Comparison of ENCODE assay signal across 19 cellular contexts in genomic region chr21:37101384-37101783, GRCh38. TPM values are rescaled to one million over a fixed set of nuclear protein-coding genes. Genes with fewer than 3 reads are reported as not detected.
DNase-seq lines count a peak whose midpoint lies in the region; ATAC-seq and TF ChIP-seq lines count a peak whose summit lies in the region.
"Had no signal": no experiment of that assay in that cellular context is flagged by ENCODE, and none has a peak within 500 bp of the region (broad histone marks: within the 10 kb centered on the region; RNA-seq: fewer than 3 reads in every experiment).

No MANE protein-coding gene starts in this region.

- peaks cover 2% of the 10 kb centered on the region for H3K9me1 ChIP-seq in IMR-90 (ENCODE audit: insufficient read depth, low read length)

- no peak overlapping the region for H3K23ac ChIP-seq in IMR-90 (ENCODE audit: low read depth, low read length)
- H3K23ac ChIP-seq in mesenchymal stem cell (ENCODE audit: low read length in 2 of 2): no peak overlapping the region

- in situ Hi-C loops in IMR-90 (cut with MboI; ENCODE audit: low sequenced_read_pairs) (no loop called here), gastrocnemius medialis (cut with MboI; ENCODE audit: low sequenced_read_pairs in 4 of 4) (no loop called here)

- no peak overlapping the region for H4K8ac ChIP-seq in IMR-90 (ENCODE audit: low read depth in 2 of 2, low read length in 2 of 2)
- H4K8ac ChIP-seq in mesenchymal stem cell (ENCODE audit: low read length): no peak overlapping the region

- no peak overlapping the region for H2BK120ac ChIP-seq in IMR-90 (ENCODE audit: low read depth, low read length)
- no peak overlapping the region for H2BK120ac ChIP-seq in mesenchymal stem cell (ENCODE audit: low read depth, low read length)

- H3K4me3 ChIP-seq in IMR-90 (ENCODE audit: insufficient read depth, low read depth, low read length) (no peak overlapping the region), fibroblast of lung (replicated peaks in 1 of 4; ENCODE audit: control extremely low read depth in 1 of 4, insufficient read depth in 1 of 4, low read depth in 3 of 4, low read length in 4 of 4) (no peak overlapping the region), mesenchymal stem cell (ENCODE audit: insufficient read depth in 1 of 2, low read depth in 1 of 2, low read length in 2 of 2) (no peak overlapping the region), gastrocnemius medialis (no peak overlapping the region)
- H3K4me3 ChIP-seq: PC-9, SJCRH30 had no signal

- H3K18ac ChIP-seq in IMR-90 (ENCODE audit: low read depth, low read length): no peak overlapping the region
- no peak overlapping the region for H3K18ac ChIP-seq in mesenchymal stem cell (ENCODE audit: low read depth in 1 of 2, low read length in 2 of 2)

- H3K4ac ChIP-seq in IMR-90 (ENCODE audit: low read depth, low read length) (no peak overlapping the region), mesenchymal stem cell (ENCODE audit: low read depth in 1 of 2, low read length in 2 of 2) (no peak overlapping the region)

- H4K5ac ChIP-seq in IMR-90 (ENCODE audit: low read depth, low read length): no peak overlapping the region

- DNase-seq in IMR-90 (peak; percentile 36), amniotic epithelial cell (ENCODE audit: low read depth) (peak; percentile 10), fibroblast of lung (ENCODE audit: low read depth in 2 of 2) (peak; percentile 13 to 17), mesenchymal stem cell (peak; percentile 26), T1000 (lab: John Stamatoyannopoulos, UW) (no peak), GM03348 (ENCODE audit: low spot score) (no peak), gastrocnemius medialis (no peak)
- DNase-seq: ACHN, DND-41, KG1, NCI-H1048, NCI-H1436, NCI-H1930, NCI-H345, NCI-H524 treated with DMSO at 0.1 percent for 48 hours, PC-9, SJCRH30 had no signal

- no peak overlapping the region for H4K91ac ChIP-seq in IMR-90 (ENCODE audit: insufficient read depth, low read depth, low read length)
- H4K91ac ChIP-seq in mesenchymal stem cell (ENCODE audit: low read length): no peak overlapping the region

- ATAC-seq in IMR-90 (ENCODE audit: low read depth) (peak; percentile 45; the same call in 1 of the 2 replicates), gastrocnemius medialis (no peak), GM19328 (IDR thresholded peaks at IDR 0.05; ENCODE audit: unreplicated experiment) (no peak)
- ATAC-seq: HepG2 had no signal

- H2AK5ac ChIP-seq in IMR-90 (ENCODE audit: low read depth, low read length): no peak overlapping the region
- H2AK5ac ChIP-seq in mesenchymal stem cell (ENCODE audit: low read length, severe bottlenecking): no peak overlapping the region

- POLR2A ChIA-PET in IMR-90 (lab: Charles Lee; ENCODE audit: unreplicated experiment): no interaction called here

- H3K36me3 ChIP-seq in IMR-90 (ENCODE audit: control insufficient read depth, insufficient read depth, low read length): peaks cover 21% of the 10 kb centered on the region
- peaks cover 6% of the 10 kb centered on the region for H3K36me3 ChIP-seq in fibroblast of lung (ENCODE audit: control insufficient read depth, insufficient read depth, low read length)
- H3K36me3 ChIP-seq in mesenchymal stem cell (ENCODE audit: control insufficient read depth in 1 of 2, insufficient read depth in 2 of 2, low read depth in 1 of 2, low read length in 2 of 2): peaks cover 10 to 47% of the 10 kb centered on the region in 2 experiments
- H3K36me3 ChIP-seq in gastrocnemius medialis: peaks cover 0 to 25% of the 10 kb centered on the region in 2 donors

- TF ChIP-seq POLR2A in IMR-90 (IDR thresholded peaks at IDR 0.05; ENCODE audit: low read depth, low read length): no peak
- TF ChIP-seq POLR2A in gastrocnemius medialis (IDR thresholded peaks at IDR 0.05): no peak

- no peaks in the 10 kb centered on the region for H3K79me2 ChIP-seq in fibroblast of lung (ENCODE audit: control insufficient read depth, insufficient read depth, low read length)

- H2AK9ac ChIP-seq in IMR-90 (replicated peaks; ENCODE audit: low read depth, low read length, poor library complexity): no peak overlapping the region

- WGBS in IMR-90 (ENCODE audit: extremely low coverage in 2 of 2, insufficient read length in 1 of 2), 2 experiments: no CpG with 5 or more reads among the region's 1 CpG
- no CpG with 5 or more reads among the region's 1 CpG for WGBS in mesenchymal stem cell

- peaks cover 31 to 57% of the 10 kb centered on the region in 2 experiments for H3K79me1 ChIP-seq in IMR-90 (ENCODE audit: low read depth in 1 of 2, low read length in 2 of 2)
- peaks cover 23% of the 10 kb centered on the region for H3K79me1 ChIP-seq in mesenchymal stem cell (replicated peaks; ENCODE audit: low read length, poor library complexity, severe bottlenecking)

- dilution Hi-C loops in IMR-90 (cut with HindIII; ENCODE audit: low sequenced_read_pairs, unreplicated experiment): no loop called here

- CTCF ChIA-PET in IMR-90 (lab: Yijun Ruan, JAX): interaction anchor here (0.7 kb wide), 1 partner anchor 76 kb away, joined by 3 read pairs; no protein-coding TSS in a partner anchor

- TF ChIP-seq CTCF in IMR-90 (conservative IDR thresholded peaks at IDR 0.05; ENCODE audit: low read depth, low read length) (no peak), fibroblast of lung (conservative IDR thresholded peaks at IDR 0.05 in 1 of 2, IDR thresholded peaks at IDR 0.05 in 1 of 2; ENCODE audit: low read depth in 1 of 2, low read length in 2 of 2) (no peak), gastrocnemius medialis (IDR thresholded peaks at IDR 0.05 in 4 of 5, conservative IDR thresholded peaks at IDR 0.05 in 1 of 5) (no peak)

- intact Hi-C loops in IMR-90 (cut with micrococcal nuclease) (no loop called here), gastrocnemius medialis (cut with DNase I; ENCODE audit: low total_unique reads) (no loop called here)

- H2AFZ ChIP-seq in IMR-90 (replicated peaks; ENCODE audit: low read length, poor library complexity): no peak overlapping the region
- H2AFZ ChIP-seq in fibroblast of lung (ENCODE audit: low read length): no peak overlapping the region
- H2AFZ ChIP-seq in mesenchymal stem cell (ENCODE audit: low read depth, low read length): no peak overlapping the region
- H2AFZ ChIP-seq: PC-9 had no signal

- no peak overlapping the region for H2BK20ac ChIP-seq in IMR-90 (ENCODE audit: low read depth, low read length)

- H3K9ac ChIP-seq in IMR-90 (ENCODE audit: low read depth, low read length) (no peak overlapping the region), fibroblast of lung (ENCODE audit: insufficient read depth, low read length) (no peak overlapping the region), mesenchymal stem cell (ENCODE audit: low read length) (no peak overlapping the region)

- no TSS peak for BruUV-seq in IMR-90 (replicated peaks; lab: Mats Ljungman, UMichigan)

- no peak overlapping the region for H2BK5ac ChIP-seq in IMR-90 (ENCODE audit: low read depth, low read length, poor library complexity, severe bottlenecking)
- no peak overlapping the region for H2BK5ac ChIP-seq in mesenchymal stem cell (ENCODE audit: low read depth, low read length, poor library complexity, severe bottlenecking)

- peaks cover 4% of the 10 kb centered on the region for H3K4me1 ChIP-seq in IMR-90 (ENCODE audit: control insufficient read depth, insufficient read depth, low read length)
- no peaks in the 10 kb centered on the region for H3K4me1 ChIP-seq in fibroblast of lung (ENCODE audit: control insufficient read depth, extremely low read depth, insufficient read depth, low read length)
- H3K4me1 ChIP-seq in mesenchymal stem cell (ENCODE audit: control insufficient read depth, insufficient read depth, low read depth, low read length): peaks cover 2% of the 10 kb centered on the region
- no peaks in the 10 kb centered on the region for H3K4me1 ChIP-seq in gastrocnemius medialis

- peaks cover 11% of the 10 kb centered on the region; the same call in 1 of the 2 replicates for H4K20me1 ChIP-seq in IMR-90 (ENCODE audit: insufficient read depth, low read length)
- no peaks in the 10 kb centered on the region for H4K20me1 ChIP-seq in fibroblast of lung (ENCODE audit: control insufficient read depth, extremely low read depth, insufficient read depth, low read length)

- H3K27ac ChIP-seq in IMR-90 (ENCODE audit: insufficient read depth, low read length) (no peak overlapping the region), fibroblast of lung (ENCODE audit: insufficient read depth, low read length) (no peak overlapping the region), mesenchymal stem cell (ENCODE audit: low read length, poor library complexity, severe bottlenecking) (no peak overlapping the region), gastrocnemius medialis (no peak overlapping the region)
- H3K27ac ChIP-seq: PC-9, SJCRH30 had no signal

- H3K14ac ChIP-seq in IMR-90 (replicated peaks; ENCODE audit: low read depth, low read length): no peak overlapping the region
- H3K14ac ChIP-seq in mesenchymal stem cell (ENCODE audit: low read length in 2 of 2): no peak overlapping the region

- no peaks in the 10 kb centered on the region for H3K9me3 ChIP-seq in IMR-90 (ENCODE audit: control insufficient read depth, insufficient read depth, low read length)
- H3K9me3 ChIP-seq in fibroblast of lung (ENCODE audit: control insufficient read depth, insufficient read depth, low read depth, low read length): no peaks in the 10 kb centered on the region
- H3K9me3 ChIP-seq in mesenchymal stem cell (ENCODE audit: control insufficient read depth, low read length): no peaks in the 10 kb centered on the region
- H3K9me3 ChIP-seq in gastrocnemius medialis: no peaks in the 10 kb centered on the region
- H3K9me3 ChIP-seq: SJCRH30 had no signal

- no peak for TF ChIP-seq RAD21 in IMR-90 (IDR thresholded peaks at IDR 0.05; ENCODE audit: low read length)

- H3K27me3 ChIP-seq in IMR-90 (ENCODE audit: control insufficient read depth, insufficient read depth, low read length) (no peaks in the 10 kb centered on the region), fibroblast of lung (ENCODE audit: control insufficient read depth, insufficient read depth, low read length) (no peaks in the 10 kb centered on the region), mesenchymal stem cell (ENCODE audit: control insufficient read depth in 1 of 2, insufficient read depth in 1 of 2, low read length in 2 of 2) (no peaks in the 10 kb centered on the region), gastrocnemius medialis (no peaks in the 10 kb centered on the region)
- H3K27me3 ChIP-seq: SJCRH30 had no signal

- no peak overlapping the region for H2BK12ac ChIP-seq in mesenchymal stem cell (ENCODE audit: low read length in 2 of 2)

- no peak overlapping the region for H3K4me2 ChIP-seq in IMR-90 (ENCODE audit: low read depth, low read length)
- no peak overlapping the region for H3K4me2 ChIP-seq in fibroblast of lung (ENCODE audit: extremely low read depth, insufficient read depth, low read length)
- H3K4me2 ChIP-seq in mesenchymal stem cell (ENCODE audit: low read length, poor library complexity, severe bottlenecking): no peak overlapping the region
- H3K4me2 ChIP-seq: PC-9 had no signal

- H2BK15ac ChIP-seq in IMR-90 (ENCODE audit: low read depth, low read length) (no peak overlapping the region), mesenchymal stem cell (ENCODE audit: low read depth, poor library complexity, severe bottlenecking) (no peak overlapping the region)

- no peak overlapping the region for H3K56ac ChIP-seq in IMR-90 (ENCODE audit: extremely low read depth, insufficient read depth, low read length)

RNA-seq across cellular contexts. Expression of gene TTC3, which starts 28.3 kb away (rescaled TPM):
- 293 and 332 TPM in 2 replicates for total RNA-seq in IMR-90 (2012; rRNA removed)
- 87.8 and 96.7 TPM in 2 replicates for polyA plus RNA-seq in IMR-90 (2012; rRNA removed)
- polyA plus RNA-seq in IMR-90 (2012; cell fraction: cytosol; rRNA removed): 32.2 and 56.2 TPM in 2 replicates
- polyA plus RNA-seq in IMR-90 (2012; cell fraction: nucleus; rRNA removed; ENCODE audit: low replicate concordance): 132 and 279 TPM in 2 replicates
- 224 and 253 TPM in 2 replicates for total RNA-seq in fibroblast of lung
- 93.2 and 121 TPM in 2 replicates for polyA plus RNA-seq in fibroblast of lung
- polyA plus RNA-seq in fibroblast of lung (2012): 67.1 and 109 TPM in 2 replicates
- 36.3 and 59.6 TPM in 2 replicates for polyA minus RNA-seq in fibroblast of lung (ENCODE audit: low replicate concordance)
- polyA plus RNA-seq in mesenchymal stem cell (2013, experiment 1 of 2): 144 TPM
- 137 TPM for polyA plus RNA-seq in mesenchymal stem cell (2013, experiment 2 of 2)
- total RNA-seq in gastrocnemius medialis: 10 to 100 TPM; 39.5 to 71.6 (median 44.1) TPM

RNA-seq across cellular contexts. Expression of gene PIGP, which starts 28.5 kb away (rescaled TPM):
- total RNA-seq in IMR-90 (2012; rRNA removed): 4.1 and 5.6 TPM in 2 replicates
- 11.0 and 15.4 TPM in 2 replicates for polyA plus RNA-seq in IMR-90 (2012; rRNA removed)
- 3.0 and 3.6 TPM in 2 replicates for polyA plus RNA-seq in IMR-90 (2012; cell fraction: cytosol; rRNA removed)
- polyA plus RNA-seq in IMR-90 (2012; cell fraction: nucleus; rRNA removed; ENCODE audit: low replicate concordance): 4.1 and 6.8 TPM in 2 replicates
- total RNA-seq in fibroblast of lung: 3.3 and 8.6 TPM in 2 replicates
- polyA plus RNA-seq in fibroblast of lung: 19.4 and 25.9 TPM in 2 replicates
- polyA plus RNA-seq in fibroblast of lung (2012): 12.0 and 14.7 TPM in 2 replicates
- 0.85 and 2.0 TPM in 2 replicates for polyA minus RNA-seq in fibroblast of lung (ENCODE audit: low replicate concordance)
- 19.3 TPM for polyA plus RNA-seq in mesenchymal stem cell (2013, experiment 1 of 2)
- polyA plus RNA-seq in mesenchymal stem cell (2013, experiment 2 of 2): 20.5 TPM
- 10 to 100 TPM; 21.8 to 31.8 (median 25.5) TPM for total RNA-seq in gastrocnemius medialis

Comparison
In these comparisons a context has a peak if more than half of its experiments do, and no peak if none do; other contexts are left out.
1. DNase-seq: peak in IMR-90 (single experiment), amniotic epithelial cell (single experiment), fibroblast of lung (2 of 2) and mesenchymal stem cell (single experiment); none in T1000 (single experiment), GM03348 (single experiment) and gastrocnemius medialis (0 of 2).